Comparison of ENCODE assay signal across 9 cellular contexts in genomic region chr19:12784871-12785430, GRCh38. TPM values are rescaled to one million over a fixed set of nuclear protein-coding genes. Genes with fewer than 3 reads are reported as not detected.
DNase-seq lines count a peak whose midpoint lies in the region; ATAC-seq and TF ChIP-seq lines count a peak whose summit lies in the region.
"Had no signal": no experiment of that assay in that cellular context is flagged by ENCODE, and none has a peak within 500 bp of the region (broad histone marks: within the 10 kb centered on the region; RNA-seq: fewer than 3 reads in every experiment).

No MANE protein-coding gene starts in this region.

- H3K27me3 ChIP-seq in heart left ventricle: no peaks in the 10 kb centered on the region
- H3K27me3 ChIP-seq in adrenal gland: no peaks in the 10 kb centered on the region
- no peaks in the 10 kb centered on the region for H3K27me3 ChIP-seq in lower lobe of right lung (ENCODE audit: low read depth)
- no peaks in the 10 kb centered on the region for H3K27me3 ChIP-seq in upper lobe of right lung
- H3K27me3 ChIP-seq: MG63 had no signal

- no peak for ATAC-seq in heart left ventricle
- ATAC-seq in lower lobe of right lung: no peak
- no peak for ATAC-seq in upper lobe of right lung
- ATAC-seq in HG02870 (IDR thresholded peaks at IDR 0.05; ENCODE audit: unreplicated experiment): no peak
- no peak for ATAC-seq in HG02884 (IDR thresholded peaks at IDR 0.05; ENCODE audit: unreplicated experiment)

- no peak for TF ChIP-seq CTCF in heart left ventricle (IDR thresholded peaks at IDR 0.05)
- no peak for TF ChIP-seq CTCF in adrenal gland (IDR thresholded peaks at IDR 0.05)
- no peak for TF ChIP-seq CTCF in lower lobe of right lung (IDR thresholded peaks at IDR 0.05)
- no peak for TF ChIP-seq CTCF in upper lobe of right lung (IDR thresholded peaks at IDR 0.05)

- 63 to 76% (median 71%) methylated on average over 5 of the region's 5 CpGs for WGBS in heart left ventricle, 4 donors
- 57 to 74% (median 67%) methylated on average over 3 to 5 of the region's 5 CpGs for WGBS in adrenal gland, 4 donors

- TF ChIP-seq POLR2A in heart left ventricle (IDR thresholded peaks at IDR 0.05): no peak
- TF ChIP-seq POLR2A in adrenal gland (IDR thresholded peaks at IDR 0.05): no peak

- peaks cover 7 to 85% (median 65%) of the 10 kb centered on the region in 12 donors for H3K4me1 ChIP-seq in heart left ventricle
- peaks cover 33 to 61% of the 10 kb centered on the region in 2 donors for H3K4me1 ChIP-seq in adrenal gland (replicated peaks in 1 of 2)
- H3K4me1 ChIP-seq in lower lobe of right lung: peaks cover 82% of the 10 kb centered on the region
- peaks cover 74% of the 10 kb centered on the region for H3K4me1 ChIP-seq in upper lobe of right lung

- DNase-seq in heart left ventricle (no peak), cardiac septum (ENCODE audit: low spot score) (no peak), adrenal gland (peak in 1 of 7 donors; percentile 20), lower lobe of right lung (no peak), upper lobe of right lung (no peak)
- DNase-seq in stimulated activated CD4-positive, alpha-beta T cell treated with anti-CD3 and anti-CD28 coated beads, Interleukin-12 subunit alpha, Interleukin-12 subunit beta, amount 100 ng/mL, for 4 hours: no peak

- H3K4me3 ChIP-seq in heart left ventricle (peak overlapping the region in 3 of 12 donors; percentile 18 to 58 (median 20)), adrenal gland (no peak overlapping the region), lower lobe of right lung (peak overlapping the region; percentile 14), upper lobe of right lung (peak overlapping the region; percentile 56)
- H3K4me3 ChIP-seq: MG63 had no signal

- H3K27ac ChIP-seq in heart left ventricle (peak overlapping the region; percentile 74 to 100 (median 99)), adrenal gland (peak overlapping the region; percentile 71 to 99 (median 91)), lower lobe of right lung (peak overlapping the region; percentile 99), upper lobe of right lung (peak overlapping the region; percentile 100)

- H3K36me3 ChIP-seq in heart left ventricle (no peaks in the 10 kb centered on the region), adrenal gland (replicated peaks in 1 of 2) (no peaks in the 10 kb centered on the region), lower lobe of right lung (no peaks in the 10 kb centered on the region), upper lobe of right lung (no peaks in the 10 kb centered on the region)
- H3K36me3 ChIP-seq: MG63 had no signal

- intact Hi-C loops in heart left ventricle (cut with DNase I) (loop anchor here in 1 of 10 donors (10.0 kb wide), 1 partner anchor 370 kb away; the partner anchor contains the start of genes IER2 and STX10), cardiac septum (cut with DNase I) (no loop called here), adrenal gland (cut with DNase I) (no loop called here), lower lobe of right lung (cut with DNase I) (no loop called here), upper lobe of right lung (cut with DNase I) (no loop called here)

- H3K9me3 ChIP-seq in heart left ventricle (no peaks in the 10 kb centered on the region), adrenal gland (replicated peaks in 1 of 3) (no peaks in the 10 kb centered on the region), lower lobe of right lung (no peaks in the 10 kb centered on the region), upper lobe of right lung (no peaks in the 10 kb centered on the region)
- H3K9me3 ChIP-seq: MG63 had no signal

RNA-seq across cellular contexts. Expression of gene JUNB, which starts 6.3 kb away (rescaled TPM):
- total RNA-seq in heart left ventricle: 100 to 1,000 TPM in 4 of 9 donors, 10 to 100 TPM in 5; 19.6 to 205 (median 67.6) TPM
- 10 to 100 TPM; 29.6 to 52.9 TPM for polyA plus RNA-seq in heart left ventricle
- total RNA-seq in cardiac septum: 97.7 TPM
- 100 to 1,000 TPM; 194 to 594 (median 354) TPM for total RNA-seq in adrenal gland
- 100 to 1,000 TPM in 2 of 3 donors, 1 to 10 TPM in 1; 4.2 to 291 (median 104) TPM for polyA plus RNA-seq in adrenal gland
- total RNA-seq in lower lobe of right lung: 131 TPM
- total RNA-seq in upper lobe of right lung: 174 TPM

RNA-seq across cellular contexts. Expression of gene HOOK2, which starts 9.6 kb away (rescaled TPM):
- total RNA-seq in heart left ventricle: 10 to 100 TPM; 45.5 to 90.1 (median 62.6) TPM
- 10 to 100 TPM; 29.9 to 83.5 TPM for polyA plus RNA-seq in heart left ventricle
- total RNA-seq in cardiac septum: 101 TPM
- total RNA-seq in adrenal gland: 10 to 100 TPM; 10.2 to 38.3 (median 29.1) TPM
- 10 to 100 TPM in 2 of 3 donors, 1 to 10 TPM in 1; 6.3 to 99.7 (median 69.3) TPM for polyA plus RNA-seq in adrenal gland
- 57.5 TPM for total RNA-seq in lower lobe of right lung
- 65.3 TPM for total RNA-seq in upper lobe of right lung

RNA-seq across cellular contexts. Expression of gene PRDX2, which starts 16.6 kb away (rescaled TPM):
- total RNA-seq in heart left ventricle (1,000 to 10,000 TPM in 2 of 9 donors, 100 to 1,000 TPM in 7; 435 to 1,432 (median 684) TPM), cardiac septum (595 TPM), adrenal gland (1,000 to 10,000 TPM in 2 of 8 donors, 100 to 1,000 TPM in 6; 597 to 1,131 (median 835) TPM), lower lobe of right lung (101 TPM), upper lobe of right lung (123 TPM)
- polyA plus RNA-seq in heart left ventricle (100 to 1,000 TPM; 544 to 645 TPM), adrenal gland (100 to 1,000 TPM; 146 to 957 (median 364) TPM)

RNA-seq across cellular contexts. Expression of gene THSD8, which starts 16.9 kb away (rescaled TPM):
- total RNA-seq in heart left ventricle (1 to 10 TPM in 7 of 9 donors, not detected in 2; 1.2 to 6.8 (median 2.2) TPM), cardiac septum (0.94 TPM), adrenal gland (1 to 10 TPM in 4 of 8 donors, not detected in 4; 1.8 to 5.2 (median 4.3) TPM), lower lobe of right lung (1.5 TPM), upper lobe of right lung (2.8 TPM)
- polyA plus RNA-seq in heart left ventricle (1 to 10 TPM in 1 of 2 donors, under 1 TPM in 1; 0.35 to 3.2 TPM), adrenal gland (1 to 10 TPM; 3.5 to 5.6 (median 4.4) TPM)

RNA-seq across cellular contexts. Expression of gene RNASEH2A, which starts 21.4 kb away (rescaled TPM):
- total RNA-seq in heart left ventricle (1 to 10 TPM in 8 of 9 donors, under 1 TPM in 1; 0.63 to 7.6 (median 4.0) TPM), cardiac septum (4.4 TPM), adrenal gland (1 to 10 TPM; 2.8 to 8.6 (median 6.2) TPM), lower lobe of right lung (10.9 TPM), upper lobe of right lung (7.4 TPM)
- polyA plus RNA-seq in heart left ventricle (1 to 10 TPM; 1.3 to 8.6 TPM), adrenal gland (1 to 10 TPM; 1.8 to 4.3 (median 3.4) TPM)

Comparison
In these comparisons a context has a peak if more than half of its experiments do, and no peak if none do; other contexts are left out.
1. H3K4me3 ChIP-seq: peak in lower lobe of right lung (single experiment) and upper lobe of right lung (single experiment); none in adrenal gland (0 of 4).
2. Peak in every context shown above with its lines, with median percentiles within 50 percentile points of each other: H3K27ac ChIP-seq.